In the genomic region with DNA sequence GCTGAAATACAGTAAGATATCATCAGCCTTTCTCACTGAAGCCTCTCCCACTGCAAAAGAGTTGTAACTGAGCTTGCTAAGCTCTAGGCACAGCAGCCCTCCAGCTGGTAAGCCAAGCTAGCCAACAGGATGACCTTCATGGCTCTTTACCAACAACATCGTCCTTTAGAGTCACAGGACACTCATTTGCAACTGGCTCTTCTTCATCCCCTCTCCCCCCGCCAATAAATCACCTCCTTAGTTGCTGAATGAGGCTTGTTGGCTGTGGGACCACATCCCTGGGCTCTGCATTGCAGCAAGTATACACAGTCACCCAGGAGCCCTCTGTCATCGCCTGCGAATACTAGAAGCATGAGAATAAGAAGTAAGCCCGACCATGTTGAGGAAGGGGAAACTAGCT, we compare ENCODE assay signal across 36 cellular contexts.
"Had no signal": no experiment of that assay in that cellular context is flagged by ENCODE, and none has a peak within 500 bp of the region (broad histone marks: within the 10 kb centered on the region; RNA-seq: fewer than 3 reads in every experiment).

No MANE protein-coding gene starts in this region.

- H3K36me3 ChIP-seq: brain microvascular endothelial cell, breast epithelium had no signal

- H3K27me3 ChIP-seq: body of pancreas, brain microvascular endothelial cell, breast epithelium had no signal

- H3K9me3 ChIP-seq: breast epithelium had no signal

- DNase-seq: activated B cell treated with CpG ODN at 0.5 μM for 24 hours; activated CD4-positive, alpha-beta memory T cell treated with anti-CD3 and anti-CD28 coated beads for 36 hours; activated CD4-positive, alpha-beta T cell treated with anti-CD3 and anti-CD28 coated beads for 4 hours; activated CD4-positive, alpha-beta T cell treated with anti-CD3 and anti-CD28 coated beads, Interleukin-2, amount 10 ng/mL, durations not matched to agents 24 days and 14 days; activated CD4-positive, alpha-beta T cell treated with anti-CD3 and anti-CD28 coated beads, Interleukin-2, amount 50 U/mL, for 1 hour; activated CD4-positive, alpha-beta T cell treated with anti-CD3 and anti-CD28 coated beads, Interleukin-2, amount 50 U/mL, for 4 hours; activated CD4-positive, CD25-positive, alpha-beta regulatory T cell treated with anti-CD3 and anti-CD28 coated beads, Interleukin-2, amount 50 U/mL, for 72 hours; activated CD8-positive, alpha-beta memory T cell treated with anti-CD3 and anti-CD28 coated beads, Interleukin-2, amount 50 U/mL, for 4 hours; activated CD8-positive, alpha-beta T cell treated with anti-CD3 and anti-CD28 coated beads for 36 hours; activated effector memory CD4-positive, alpha-beta T cell treated with anti-CD3 and anti-CD28 coated beads, Interleukin-2, amount 50 U/mL, for 16 hours; activated gamma-delta T cell treated with Interleukin-2 at 50 U/mL for 16 hours; activated naive CD4-positive, alpha-beta T cell; activated naive CD4-positive, alpha-beta T cell treated with anti-CD3 and anti-CD28 coated beads for 36 hours; activated naive CD4-positive, alpha-beta T cell treated with anti-CD3 and anti-CD28 coated beads, Interleukin-2, amount 50 U/mL, for 16 hours; activated naive CD8-positive, alpha-beta T cell treated with anti-CD3 and anti-CD28 coated beads for 36 hours; activated T-cell treated with anti-CD3 and anti-CD28 coated beads for 4 hours; activated T-cell treated with anti-CD3 and anti-CD28 coated beads, Interleukin-2, amount 50 U/mL, for 1 hour; activated T-cell treated with anti-CD3 and anti-CD28 coated beads, Interleukin-2, amount 50 U/mL, for 4 hours; activated T-cell treated with anti-CD3 and anti-CD28 coated beads, Interleukin-2, amount 50 U/mL, for 72 hours; amygdala; anterior cingulate cortex; body of pancreas; brain microvascular endothelial cell; cerebellar nuclear complex; SW 1271; T-helper 1 cell; T-helper 2 cell; T-helper 9 cell had no signal

- H3K4me1 ChIP-seq: breast epithelium had no signal

- ATAC-seq: activated CD8-positive, alpha-beta T cell treated with anti-CD3 and anti-CD28 coated beads for 36 hours; activated naive CD4-positive, alpha-beta T cell treated with anti-CD3 and anti-CD28 coated beads, Interleukin-2, amount 50 U/mL, for 72 hours; activated T-cell treated with anti-CD3 and anti-CD28 coated beads, Interleukin-2, amount 50 U/mL, for 4 hours; activated T-cell treated with anti-CD3 and anti-CD28 coated beads, Interleukin-2, amount 50 U/mL, for 72 hours; activated T-helper 17 cell treated with anti-CD3 and anti-CD28 coated beads, Interleukin-2, amount 50 U/mL, for 72 hours; body of pancreas had no signal

- H3K4me3 Mint-ChIP-seq: activated B cell treated with CpG ODN at 0.5 μM for 24 hours; activated CD4-positive, alpha-beta memory T cell treated with anti-CD3 and anti-CD28 coated beads for 36 hours; activated CD4-positive, alpha-beta T cell treated with anti-CD3 and anti-CD28 coated beads, Interleukin-2, amount 10 ng/mL, durations not matched to agents 24 days and 14 days; activated CD8-positive, alpha-beta T cell treated with anti-CD3 and anti-CD28 coated beads for 36 hours; activated naive CD4-positive, alpha-beta T cell treated with anti-CD3 and anti-CD28 coated beads for 36 hours; activated naive CD8-positive, alpha-beta T cell treated with anti-CD3 and anti-CD28 coated beads for 36 hours; activated T-cell treated with anti-CD3 and anti-CD28 coated beads, Interleukin-2, amount 50 U/mL, for 4 hours; activated T-cell treated with anti-CD3 and anti-CD28 coated beads, Interleukin-2, amount 50 U/mL, for 72 hours; activated T-helper 1 cell treated with anti-CD3 and anti-CD28 coated beads, Interleukin-12 subunit alpha, Interleukin-12 subunit beta, Interleukin-2, Interleukin-4 antibody, amounts not matched to agents 30 ng/mL and 10 ng/mL and 1 ng/mL, durations not matched to agents 14 hours and 24 hours and 36 hours; activated T-helper 17 cell treated with anti-CD3 and anti-CD28 coated beads, Interleukin-2, amount 50 U/mL, for 72 hours; central memory CD8-positive, alpha-beta T cell; T-helper 1 cell treated with Interleukin-12 subunit alpha and Interleukin-12 subunit beta and Interleukin-4 antibody, amounts not matched to agents 30 μg/mL and 1 μg/mL, for 36 hours; T-helper 2 cell treated with Interferon-gamma antibody and Interleukin-4, amounts not matched to agents 5 μg/mL and 100 μg/mL, for 36 hours had no signal

- H3K4me1 Mint-ChIP-seq: activated B cell treated with CpG ODN at 0.5 μM for 24 hours; activated T-helper 17 cell treated with anti-CD3 and anti-CD28 coated beads, Interleukin-2, amount 50 U/mL, for 72 hours; central memory CD8-positive, alpha-beta T cell had no signal

- H3K4me3 ChIP-seq: body of pancreas, breast epithelium had no signal

- H3K9me3 Mint-ChIP-seq: activated B cell treated with CpG ODN at 0.5 μM for 24 hours; activated CD4-positive, alpha-beta memory T cell treated with anti-CD3 and anti-CD28 coated beads for 36 hours; activated CD4-positive, alpha-beta T cell treated with anti-CD3 and anti-CD28 coated beads, Interleukin-2, amount 10 ng/mL, durations not matched to agents 24 days and 14 days; activated CD8-positive, alpha-beta T cell treated with anti-CD3 and anti-CD28 coated beads for 36 hours; activated naive CD4-positive, alpha-beta T cell treated with anti-CD3 and anti-CD28 coated beads for 36 hours; activated naive CD4-positive, alpha-beta T cell treated with anti-CD3 and anti-CD28 coated beads, Interleukin-2, amount 50 U/mL, for 72 hours; activated naive CD8-positive, alpha-beta T cell treated with anti-CD3 and anti-CD28 coated beads for 36 hours; activated T-cell treated with anti-CD3 and anti-CD28 coated beads, Interleukin-2, amount 50 U/mL, for 4 hours; activated T-cell treated with anti-CD3 and anti-CD28 coated beads, Interleukin-2, amount 50 U/mL, for 72 hours; activated T-helper 1 cell treated with anti-CD3 and anti-CD28 coated beads, Interleukin-12 subunit alpha, Interleukin-12 subunit beta, Interleukin-2, Interleukin-4 antibody, amounts not matched to agents 30 ng/mL and 10 ng/mL and 1 ng/mL, durations not matched to agents 14 hours and 24 hours and 36 hours; activated T-helper 17 cell treated with anti-CD3 and anti-CD28 coated beads, Interleukin-2, amount 50 U/mL, for 72 hours; central memory CD8-positive, alpha-beta T cell; T-helper 1 cell treated with Interleukin-12 subunit alpha and Interleukin-12 subunit beta and Interleukin-4 antibody, amounts not matched to agents 30 μg/mL and 1 μg/mL, for 36 hours; T-helper 2 cell treated with Interferon-gamma antibody and Interleukin-4, amounts not matched to agents 5 μg/mL and 100 μg/mL, for 36 hours had no signal

- H3K27ac ChIP-seq: body of pancreas, brain microvascular endothelial cell, breast epithelium, VCaP had no signal

- H3K36me3 Mint-ChIP-seq: activated CD4-positive, alpha-beta memory T cell treated with anti-CD3 and anti-CD28 coated beads for 36 hours; activated naive CD4-positive, alpha-beta T cell treated with anti-CD3 and anti-CD28 coated beads, Interleukin-2, amount 50 U/mL, for 72 hours; activated naive CD8-positive, alpha-beta T cell treated with anti-CD3 and anti-CD28 coated beads for 36 hours had no signal

- H3K27ac Mint-ChIP-seq: activated B cell treated with CpG ODN at 0.5 μM for 24 hours; activated CD4-positive, alpha-beta memory T cell treated with anti-CD3 and anti-CD28 coated beads for 36 hours; activated CD4-positive, alpha-beta T cell treated with anti-CD3 and anti-CD28 coated beads, Interleukin-2, amount 10 ng/mL, durations not matched to agents 24 days and 14 days; activated CD8-positive, alpha-beta T cell treated with anti-CD3 and anti-CD28 coated beads for 36 hours; activated naive CD4-positive, alpha-beta T cell treated with anti-CD3 and anti-CD28 coated beads for 36 hours; activated naive CD4-positive, alpha-beta T cell treated with anti-CD3 and anti-CD28 coated beads, Interleukin-2, amount 50 U/mL, for 72 hours; activated naive CD8-positive, alpha-beta T cell treated with anti-CD3 and anti-CD28 coated beads for 36 hours; activated T-cell treated with anti-CD3 and anti-CD28 coated beads, Interleukin-2, amount 50 U/mL, for 72 hours; activated T-helper 1 cell treated with anti-CD3 and anti-CD28 coated beads, Interleukin-12 subunit alpha, Interleukin-12 subunit beta, Interleukin-2, Interleukin-4 antibody, amounts not matched to agents 30 ng/mL and 10 ng/mL and 1 ng/mL, durations not matched to agents 14 hours and 24 hours and 36 hours; activated T-helper 17 cell treated with anti-CD3 and anti-CD28 coated beads, Interleukin-2, amount 50 U/mL, for 72 hours; T-helper 1 cell treated with Interleukin-12 subunit alpha and Interleukin-12 subunit beta and Interleukin-4 antibody, amounts not matched to agents 30 μg/mL and 1 μg/mL, for 36 hours; T-helper 2 cell treated with Interferon-gamma antibody and Interleukin-4, amounts not matched to agents 5 μg/mL and 100 μg/mL, for 36 hours had no signal
